11 cellular contexts compared by ENCODE assay signal in the genomic region with DNA sequence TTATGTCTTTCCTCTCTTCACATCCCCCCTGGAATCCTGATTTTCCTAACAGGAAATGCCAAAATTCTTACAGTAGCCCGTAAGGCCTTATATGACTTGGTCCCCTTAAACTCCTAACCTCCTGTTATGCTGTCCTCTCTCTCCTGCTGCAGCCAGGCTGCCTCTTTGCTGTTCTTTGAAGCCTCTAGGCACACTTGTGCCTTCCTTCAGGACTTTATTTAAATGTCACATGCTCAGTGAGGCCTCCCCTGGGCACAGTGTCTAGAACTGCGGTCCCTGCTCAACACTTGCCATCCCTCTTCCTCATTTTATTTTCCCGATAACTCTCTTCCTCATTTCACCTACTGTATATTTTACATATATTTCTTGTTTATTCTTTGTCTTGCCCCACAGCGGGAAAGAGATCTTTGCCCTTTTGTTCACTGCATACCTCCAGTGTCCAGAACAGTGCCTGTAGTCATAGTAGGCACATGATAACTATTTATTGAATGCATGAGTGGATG. TPM values are rescaled to one million over a fixed set of nuclear protein-coding genes. Genes with fewer than 3 reads are reported as not detected.
A peak's percentile ranks its signal among the peaks of the same experiment; 100 is the strongest.
DNase-seq lines count a peak whose midpoint lies in the region; ATAC-seq and TF ChIP-seq lines count a peak whose summit lies in the region.
"Had no signal": no experiment of that assay in that cellular context is flagged by ENCODE, and none has a peak within 500 bp of the region (broad histone marks: within the 10 kb centered on the region; RNA-seq: fewer than 3 reads in every experiment).

No MANE protein-coding gene starts in this region.

- H3K36me3 ChIP-seq in IMR-90 (ENCODE audit: control insufficient read depth, insufficient read depth, low read length), result no peaks in the 10 kb centered on the region
- H3K36me3 ChIP-seq: BLaER1 had no signal

- H2AK9ac ChIP-seq in IMR-90 (replicated peaks; ENCODE audit: low read depth, low read length, poor library complexity), result peak overlapping the region; percentile 48

- POLR2A ChIA-PET in AG04450 (lab: Yijun Ruan, JAX), result no interaction called here
- POLR2A ChIA-PET in IMR-90 (lab: Charles Lee; ENCODE audit: unreplicated experiment), result no interaction called here

- peak overlapping the region; percentile 51 for H3K4me2 ChIP-seq in IMR-90 (ENCODE audit: low read depth, low read length)
- H3K4me2 ChIP-seq: BLaER1 had no signal

- intact Hi-C loops in IMR-90 (cut with micrococcal nuclease), result loop anchor here (5.0 kb wide), 1 partner anchor 188 kb away; no protein-coding TSS in a partner anchor
- intact Hi-C loops in left colon (cut with DNase I, micrococcal nuclease), result no loop called here

- TF ChIP-seq CTCF in AG04450 (IDR thresholded peaks at IDR 0.05; ENCODE audit: low read depth, low read length) (no peak), IMR-90 (conservative IDR thresholded peaks at IDR 0.05; ENCODE audit: low read depth, low read length) (no peak)

- 0 to 100% methylated on average over 1 of the region's 4 CpGs for WGBS in IMR-90 (ENCODE audit: extremely low coverage in 2 of 2, insufficient read length in 1 of 2), 2 experiments

- H3K9me3 ChIP-seq in AG04450 (ENCODE audit: control insufficient read depth, insufficient read depth, low read length) (no peaks in the 10 kb centered on the region; the same call in 1 of the 2 replicates), IMR-90 (ENCODE audit: control insufficient read depth, insufficient read depth, low read length) (no peaks in the 10 kb centered on the region)

- H4K91ac ChIP-seq in IMR-90 (ENCODE audit: insufficient read depth, low read depth, low read length), result peak overlapping the region; percentile 92

- H2AK5ac ChIP-seq in IMR-90 (ENCODE audit: low read depth, low read length), result peak overlapping the region; percentile 97

- H3K4me3 ChIP-seq in AG04450 (ENCODE audit: low read depth, low read length) (no peak overlapping the region), IMR-90 (ENCODE audit: insufficient read depth, low read depth, low read length) (no peak overlapping the region)
- H3K4me3 ChIP-seq: BLaER1 had no signal

- peak overlapping the region; percentile 44 to 94 for H4K8ac ChIP-seq in IMR-90 (ENCODE audit: low read depth in 2 of 2, low read length in 2 of 2)

- H4K20me1 ChIP-seq in IMR-90 (ENCODE audit: insufficient read depth, low read length), result no peaks in the 10 kb centered on the region
- H4K20me1 ChIP-seq: BLaER1 had no signal

- peaks cover 8% of the 10 kb centered on the region for H3K9me1 ChIP-seq in IMR-90 (ENCODE audit: insufficient read depth, low read length)

- no peak for TF ChIP-seq POLR2A in IMR-90 (IDR thresholded peaks at IDR 0.05; ENCODE audit: low read depth, low read length)

- peaks cover 6 to 28% of the 10 kb centered on the region in 2 experiments; a peak in 3 of 4 replicates for H3K79me1 ChIP-seq in IMR-90 (ENCODE audit: low read depth in 1 of 2, low read length in 2 of 2)

- peak overlapping the region; percentile 90 for H2BK5ac ChIP-seq in IMR-90 (ENCODE audit: low read depth, low read length, poor library complexity, severe bottlenecking)

- dilution Hi-C loops in IMR-90 (cut with HindIII; ENCODE audit: low sequenced_read_pairs, unreplicated experiment), result loop anchor here (25.0 kb wide), 1 partner anchor 137 kb away; no protein-coding TSS in a partner anchor

- DNase-seq in AG04450 (ENCODE audit: low read depth, low spot score), result peak; percentile 30
- peak; percentile 61 for DNase-seq in IMR-90
- peak; percentile 62 for DNase-seq in SKM-1 treated with dmso at 0.1 percent for 144 hours (lab: John Stamatoyannopoulos, UW; ENCODE audit: unreplicated experiment)
- peak in 1 of 2 donors; percentile 61 for DNase-seq in left colon
- no peak for DNase-seq in ACHN
- DNase-seq in dedifferentiated amniotic fluid mesenchymal stem cell (ENCODE audit: extremely low spot score), result no peak
- DNase-seq: activated CD4-positive, alpha-beta T cell treated with anti-CD3 and anti-CD28 coated beads, Interleukin-2, amount 50 U/mL, for 4 hours had no signal

- peak overlapping the region; percentile 98 for H3K14ac ChIP-seq in IMR-90 (replicated peaks; ENCODE audit: low read depth, low read length)

- peak overlapping the region; percentile 52 for H3K27ac ChIP-seq in AG04450 (ENCODE audit: low read depth, low read length)
- H3K27ac ChIP-seq in IMR-90 (ENCODE audit: insufficient read depth, low read length), result peak overlapping the region; percentile 94
- H3K27ac ChIP-seq: BLaER1, foreskin keratinocyte had no signal

- BruUV-seq in IMR-90 (replicated peaks; lab: Mats Ljungman, UMichigan), result no TSS peak

- peak overlapping the region; percentile 82 for H2AFZ ChIP-seq in IMR-90 (replicated peaks; ENCODE audit: low read length, poor library complexity)

- ATAC-seq in IMR-90 (ENCODE audit: low read depth) (peak; percentile 78), left colon (peak; percentile 56), GM18867 (IDR thresholded peaks at IDR 0.05; ENCODE audit: unreplicated experiment) (no peak), HG02798 (IDR thresholded peaks at IDR 0.05; ENCODE audit: poor library complexity, unreplicated experiment) (no peak)
- ATAC-seq: foreskin keratinocyte had no signal

- CTCF ChIA-PET in AG04450 (lab: Charles Lee) (interaction anchor here (0.7 kb wide), 1 partner anchor 161 kb away, joined by 4 read pairs; no protein-coding TSS in a partner anchor), IMR-90 (lab: Yijun Ruan, JAX) (no interaction called here)

- H2BK15ac ChIP-seq in IMR-90 (ENCODE audit: low read depth, low read length), result peak overlapping the region; percentile 93

- peaks cover 13% of the 10 kb centered on the region for H3K4me1 ChIP-seq in IMR-90 (ENCODE audit: control insufficient read depth, insufficient read depth, low read length)

- peak overlapping the region; percentile 94 for H3K23ac ChIP-seq in IMR-90 (ENCODE audit: low read depth, low read length)

- H3K9ac ChIP-seq in IMR-90 (ENCODE audit: low read depth, low read length), result peak overlapping the region; percentile 48; the same call in 1 of the 2 replicates
- H3K9ac ChIP-seq: BLaER1 had no signal

- in situ Hi-C loops in IMR-90 (cut with MboI; ENCODE audit: low sequenced_read_pairs) (loop anchor here (25.0 kb wide), 1 partner anchor 587 kb away; the partner anchor contains the start of gene POLR1E), ACHN (cut with HindIII; ENCODE audit: low pct_ligation_motif_present, low pct_unique_long_range_greater_than_20kb, low sequenced_read_pairs) (no loop called here)

- peak overlapping the region; percentile 80 for H3K18ac ChIP-seq in IMR-90 (ENCODE audit: low read depth, low read length)

- peak overlapping the region; percentile 98 for H3K4ac ChIP-seq in IMR-90 (ENCODE audit: low read depth, low read length)

- H4K5ac ChIP-seq in IMR-90 (ENCODE audit: low read depth, low read length), result peak overlapping the region; percentile 79

- peak overlapping the region; percentile 85 for H3K56ac ChIP-seq in IMR-90 (ENCODE audit: extremely low read depth, insufficient read depth, low read length)

- H3K27me3 ChIP-seq in AG04450 (ENCODE audit: control insufficient read depth, insufficient read depth, low read length) (no peaks in the 10 kb centered on the region), IMR-90 (ENCODE audit: control insufficient read depth, insufficient read depth, low read length) (no peaks in the 10 kb centered on the region)
- H3K27me3 ChIP-seq: BLaER1, foreskin keratinocyte had no signal

- no peak for TF ChIP-seq RAD21 in IMR-90 (IDR thresholded peaks at IDR 0.05; ENCODE audit: low read length)

- H2BK20ac ChIP-seq in IMR-90 (ENCODE audit: low read depth, low read length), result peak overlapping the region; percentile 97

- peak overlapping the region; percentile 98 for H2BK120ac ChIP-seq in IMR-90 (ENCODE audit: low read depth, low read length)

TF ChIP-seq in IMR-90, 13 proteins besides CTCF, POLR2A, EP300 and RAD21:
- TF ChIP-seq, protein P1, sequence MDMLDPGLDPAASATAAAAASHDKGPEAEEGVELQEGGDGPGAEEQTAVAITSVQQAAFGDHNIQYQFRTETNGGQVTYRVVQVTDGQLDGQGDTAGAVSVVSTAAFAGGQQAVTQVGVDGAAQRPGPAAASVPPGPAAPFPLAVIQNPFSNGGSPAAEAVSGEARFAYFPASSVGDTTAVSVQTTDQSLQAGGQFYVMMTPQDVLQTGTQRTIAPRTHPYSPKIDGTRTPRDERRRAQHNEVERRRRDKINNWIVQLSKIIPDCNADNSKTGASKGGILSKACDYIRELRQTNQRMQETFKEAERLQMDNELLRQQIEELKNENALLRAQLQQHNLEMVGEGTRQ (IDR thresholded peaks at IDR 0.05; ENCODE audit: low read depth, low read length), result no peak
- TF ChIP-seq CHD1 (IDR thresholded peaks at IDR 0.05; ENCODE audit: low read depth, low read length) (no peak), NFE2L2 (IDR thresholded peaks at IDR 0.05; ENCODE audit: low read depth, low read length) (no peak), RFX5 (IDR thresholded peaks at IDR 0.05; ENCODE audit: low read depth, low read length) (no peak), CEBPB (IDR thresholded peaks at IDR 0.05; ENCODE audit: low read depth, low read length) (no peak), MAZ (IDR thresholded peaks at IDR 0.05; ENCODE audit: borderline replicate concordance, low read depth, low read length) (no peak), BHLHE40 (IDR thresholded peaks at IDR 0.05; ENCODE audit: low read depth, low read length) (no peak), RCOR1 (IDR thresholded peaks at IDR 0.05; ENCODE audit: insufficient replicate concordance, low read length) (no peak), SMC3 (IDR thresholded peaks at IDR 0.05; ENCODE audit: low read depth, low read length) (no peak), FOS (IDR thresholded peaks at IDR 0.05; ENCODE audit: low read depth, low read length) (no peak), ELK1 (IDR thresholded peaks at IDR 0.05; ENCODE audit: borderline replicate concordance, low read depth, low read length) (no peak), MAFK (IDR thresholded peaks at IDR 0.05; ENCODE audit: low read depth, low read length) (no peak), MXI1 (IDR thresholded peaks at IDR 0.05; ENCODE audit: borderline replicate concordance, low read depth, low read length) (no peak)

RNA-seq across cellular contexts. Expression of gene SHB, which starts 5.5 kb away (rescaled TPM):
- polyA plus RNA-seq in AG04450 (2011; rRNA removed) (16.7 and 20.3 TPM in 2 replicates), IMR-90 (2012; rRNA removed) (20.4 and 22.9 TPM in 2 replicates)
- polyA minus RNA-seq in AG04450 (2011; rRNA and poly(A)+ RNA removed), result 28.6 and 31.8 TPM in 2 replicates
- total RNA-seq in IMR-90 (2012; rRNA removed) (6.1 and 7.8 TPM in 2 replicates), left colon (10 to 100 TPM; 19.6 to 26.2 TPM)
- 15.8 and 28.1 TPM in 2 replicates for polyA plus RNA-seq in IMR-90 (2012; cell fraction: cytosol; rRNA removed)
- polyA plus RNA-seq in IMR-90 (2012; cell fraction: nucleus; rRNA removed; ENCODE audit: low replicate concordance), result 36.9 and 39.5 TPM in 2 replicates

Comparison
In these comparisons a context has a peak if more than half of its experiments do, and no peak if none do; other contexts are left out.
1. DNase-seq: peak in AG04450 (single experiment), IMR-90 (single experiment) and SKM-1 treated with dmso at 0.1 percent for 144 hours (single experiment); none in ACHN (single experiment) and dedifferentiated amniotic fluid mesenchymal stem cell (single experiment).
2. ATAC-seq: peak in IMR-90 (single experiment) and left colon (single experiment); none in GM18867 (single experiment) and HG02798 (single experiment).